In the genomic region with DNA sequence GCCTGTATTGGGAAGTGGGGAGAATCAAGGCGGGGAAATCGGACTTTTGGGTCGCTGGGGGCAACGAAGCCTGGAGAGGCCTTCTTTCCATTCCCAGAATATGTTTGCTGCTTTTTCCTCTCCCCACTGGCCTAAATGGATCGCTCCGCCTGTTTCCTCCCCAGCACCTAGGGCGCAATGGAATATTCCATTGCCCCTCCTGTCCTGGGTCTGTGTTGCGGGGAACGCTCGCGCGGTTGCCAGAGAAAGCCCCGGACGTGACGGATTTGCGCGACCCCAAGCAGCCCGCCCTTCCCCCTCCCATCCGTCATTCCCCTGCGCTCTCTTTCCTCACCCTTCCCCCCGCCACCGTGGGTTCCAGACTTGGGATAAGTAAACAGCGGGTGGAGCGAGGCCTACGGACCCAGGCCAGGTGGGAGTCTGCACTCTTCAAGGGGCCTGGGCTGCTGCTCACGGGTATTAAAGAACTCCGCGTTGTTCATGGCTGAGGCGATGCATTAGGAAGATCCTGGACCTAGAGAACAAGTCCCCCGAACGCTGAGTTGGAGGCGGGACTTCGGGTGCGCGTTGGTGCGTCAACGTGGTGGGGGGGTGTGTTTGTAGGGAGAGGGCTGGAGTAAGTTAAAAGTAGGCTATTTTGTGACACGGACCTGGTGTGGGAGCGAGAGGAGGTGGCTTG, we compare ENCODE assay signal across 1 cellular context.
TF ChIP-seq lines count a peak whose summit lies in the region.

A gene with protein sequence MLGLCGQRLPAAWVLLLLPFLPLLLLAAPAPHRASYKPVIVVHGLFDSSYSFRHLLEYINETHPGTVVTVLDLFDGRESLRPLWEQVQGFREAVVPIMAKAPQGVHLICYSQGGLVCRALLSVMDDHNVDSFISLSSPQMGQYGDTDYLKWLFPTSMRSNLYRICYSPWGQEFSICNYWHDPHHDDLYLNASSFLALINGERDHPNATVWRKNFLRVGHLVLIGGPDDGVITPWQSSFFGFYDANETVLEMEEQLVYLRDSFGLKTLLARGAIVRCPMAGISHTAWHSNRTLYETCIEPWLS (plus strand): TSS at position 307 of the 679 bp plus-strand sequence. CDS start 454 bp downstream, outside the sequence.

TF ChIP-seq in K562, 482 proteins besides CTCF, POLR2A, EP300 and RAD21 (continued from another document and continues in another):
- TF ChIP-seq ZFP36 (IDR thresholded peaks at IDR 0.05; ENCODE audit: low read depth, low read length, partially characterized antibody) = peak; percentile 1
- 0 out of 2 replicates have a peak, but pooled peaks have one; percentile 69 for TF ChIP-seq LARP7 (IDR thresholded peaks at IDR 0.05)
- peak; percentile 81 for TF ChIP-seq PHF20 (IDR thresholded peaks at IDR 0.05; ENCODE audit: partially characterized antibody)
- TF ChIP-seq, protein P1, sequence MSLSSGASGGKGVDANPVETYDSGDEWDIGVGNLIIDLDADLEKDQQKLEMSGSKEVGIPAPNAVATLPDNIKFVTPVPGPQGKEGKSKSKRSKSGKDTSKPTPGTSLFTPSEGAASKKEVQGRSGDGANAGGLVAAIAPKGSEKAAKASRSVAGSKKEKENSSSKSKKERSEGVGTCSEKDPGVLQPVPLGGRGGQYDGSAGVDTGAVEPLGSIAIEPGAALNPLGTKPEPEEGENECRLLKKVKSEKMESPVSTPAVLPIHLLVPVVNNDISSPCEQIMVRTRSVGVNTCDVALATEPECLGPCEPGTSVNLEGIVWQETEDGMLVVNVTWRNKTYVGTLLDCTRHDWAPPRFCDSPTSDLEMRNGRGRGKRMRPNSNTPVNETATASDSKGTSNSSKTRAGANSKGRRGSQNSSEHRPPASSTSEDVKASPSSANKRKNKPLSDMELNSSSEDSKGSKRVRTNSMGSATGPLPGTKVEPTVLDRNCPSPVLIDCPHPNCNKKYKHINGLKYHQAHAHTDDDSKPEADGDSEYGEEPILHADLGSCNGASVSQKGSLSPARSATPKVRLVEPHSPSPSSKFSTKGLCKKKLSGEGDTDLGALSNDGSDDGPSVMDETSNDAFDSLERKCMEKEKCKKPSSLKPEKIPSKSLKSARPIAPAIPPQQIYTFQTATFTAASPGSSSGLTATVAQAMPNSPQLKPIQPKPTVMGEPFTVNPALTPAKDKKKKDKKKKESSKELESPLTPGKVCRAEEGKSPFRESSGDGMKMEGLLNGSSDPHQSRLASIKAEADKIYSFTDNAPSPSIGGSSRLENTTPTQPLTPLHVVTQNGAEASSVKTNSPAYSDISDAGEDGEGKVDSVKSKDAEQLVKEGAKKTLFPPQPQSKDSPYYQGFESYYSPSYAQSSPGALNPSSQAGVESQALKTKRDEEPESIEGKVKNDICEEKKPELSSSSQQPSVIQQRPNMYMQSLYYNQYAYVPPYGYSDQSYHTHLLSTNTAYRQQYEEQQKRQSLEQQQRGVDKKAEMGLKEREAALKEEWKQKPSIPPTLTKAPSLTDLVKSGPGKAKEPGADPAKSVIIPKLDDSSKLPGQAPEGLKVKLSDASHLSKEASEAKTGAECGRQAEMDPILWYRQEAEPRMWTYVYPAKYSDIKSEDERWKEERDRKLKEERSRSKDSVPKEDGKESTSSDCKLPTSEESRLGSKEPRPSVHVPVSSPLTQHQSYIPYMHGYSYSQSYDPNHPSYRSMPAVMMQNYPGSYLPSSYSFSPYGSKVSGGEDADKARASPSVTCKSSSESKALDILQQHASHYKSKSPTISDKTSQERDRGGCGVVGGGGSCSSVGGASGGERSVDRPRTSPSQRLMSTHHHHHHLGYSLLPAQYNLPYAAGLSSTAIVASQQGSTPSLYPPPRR (CRISPR knock-in tag; IDR thresholded peaks at IDR 0.05; ENCODE audit: borderline replicate concordance) = peak; percentile 90
- TF ChIP-seq MAZ (CRISPR knock-in tag; conservative IDR thresholded peaks at IDR 0.05 in 1 of 2, IDR thresholded peaks at IDR 0.05 in 1 of 2) = peak in 1 of 2 experiments; percentile 72
- TF ChIP-seq ZNF778 (CRISPR knock-in tag; IDR thresholded peaks at IDR 0.05) = no peak
- TF ChIP-seq CEBPZ (IDR thresholded peaks at IDR 0.05; ENCODE audit: borderline replicate concordance, low read depth, low read length) = no peak
- TF ChIP-seq, protein P2, sequence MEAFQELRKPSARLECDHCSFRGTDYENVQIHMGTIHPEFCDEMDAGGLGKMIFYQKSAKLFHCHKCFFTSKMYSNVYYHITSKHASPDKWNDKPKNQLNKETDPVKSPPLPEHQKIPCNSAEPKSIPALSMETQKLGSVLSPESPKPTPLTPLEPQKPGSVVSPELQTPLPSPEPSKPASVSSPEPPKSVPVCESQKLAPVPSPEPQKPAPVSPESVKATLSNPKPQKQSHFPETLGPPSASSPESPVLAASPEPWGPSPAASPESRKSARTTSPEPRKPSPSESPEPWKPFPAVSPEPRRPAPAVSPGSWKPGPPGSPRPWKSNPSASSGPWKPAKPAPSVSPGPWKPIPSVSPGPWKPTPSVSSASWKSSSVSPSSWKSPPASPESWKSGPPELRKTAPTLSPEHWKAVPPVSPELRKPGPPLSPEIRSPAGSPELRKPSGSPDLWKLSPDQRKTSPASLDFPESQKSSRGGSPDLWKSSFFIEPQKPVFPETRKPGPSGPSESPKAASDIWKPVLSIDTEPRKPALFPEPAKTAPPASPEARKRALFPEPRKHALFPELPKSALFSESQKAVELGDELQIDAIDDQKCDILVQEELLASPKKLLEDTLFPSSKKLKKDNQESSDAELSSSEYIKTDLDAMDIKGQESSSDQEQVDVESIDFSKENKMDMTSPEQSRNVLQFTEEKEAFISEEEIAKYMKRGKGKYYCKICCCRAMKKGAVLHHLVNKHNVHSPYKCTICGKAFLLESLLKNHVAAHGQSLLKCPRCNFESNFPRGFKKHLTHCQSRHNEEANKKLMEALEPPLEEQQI (IDR thresholded peaks at IDR 0.05) = peak; percentile 50; the same call in 1 of the 2 replicates
- no peak for TF ChIP-seq DDX20 (tag; IDR thresholded peaks at IDR 0.05; ENCODE audit: low read depth)
- TF ChIP-seq NEUROD1 (IDR thresholded peaks at IDR 0.05; ENCODE audit: borderline replicate concordance, low read depth, low read length, partially characterized antibody) = peak; percentile 15
- TF ChIP-seq SAFB (IDR thresholded peaks at IDR 0.05; ENCODE audit: borderline replicate concordance, low read depth, low read length) = no peak; the same call in 1 of the 2 replicates
- TF ChIP-seq E2F8 (IDR thresholded peaks at IDR 0.05; ENCODE audit: low read depth, partially characterized antibody) = peak; percentile 83
- peak; percentile 91; the same call in 1 of the 2 replicates for TF ChIP-seq NR1H2 (CRISPR knock-in tag; IDR thresholded peaks at IDR 0.05)
- TF ChIP-seq TBP (optimal IDR thresholded peaks at IDR 0.05; ENCODE audit: low read depth, low read length) = peak; percentile 71
- TF ChIP-seq ZNF511 (CRISPR knock-in tag; IDR thresholded peaks at IDR 0.05) = 0 out of 2 replicates have a peak, but pooled peaks have one; percentile 3
- peak; percentile 38; the same call in 1 of the 2 replicates for TF ChIP-seq SREBF1 (IDR thresholded peaks at IDR 0.05; ENCODE audit: borderline replicate concordance, low read depth, low read length)
- TF ChIP-seq ATF7 (IDR thresholded peaks at IDR 0.05) = peak; percentile 99
- TF ChIP-seq ATF3 (IDR thresholded peaks at IDR 0.05) = peak; percentile 55; the same call in 1 of the 2 replicates
- TF ChIP-seq ATF3 (CRISPR knock-in tag; conservative IDR thresholded peaks at IDR 0.05) = peak; percentile 65
- TF ChIP-seq, protein P3, sequence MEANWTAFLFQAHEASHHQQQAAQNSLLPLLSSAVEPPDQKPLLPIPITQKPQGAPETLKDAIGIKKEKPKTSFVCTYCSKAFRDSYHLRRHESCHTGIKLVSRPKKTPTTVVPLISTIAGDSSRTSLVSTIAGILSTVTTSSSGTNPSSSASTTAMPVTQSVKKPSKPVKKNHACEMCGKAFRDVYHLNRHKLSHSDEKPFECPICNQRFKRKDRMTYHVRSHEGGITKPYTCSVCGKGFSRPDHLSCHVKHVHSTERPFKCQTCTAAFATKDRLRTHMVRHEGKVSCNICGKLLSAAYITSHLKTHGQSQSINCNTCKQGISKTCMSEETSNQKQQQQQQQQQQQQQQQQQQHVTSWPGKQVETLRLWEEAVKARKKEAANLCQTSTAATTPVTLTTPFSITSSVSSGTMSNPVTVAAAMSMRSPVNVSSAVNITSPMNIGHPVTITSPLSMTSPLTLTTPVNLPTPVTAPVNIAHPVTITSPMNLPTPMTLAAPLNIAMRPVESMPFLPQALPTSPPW (CRISPR knock-in tag; IDR thresholded peaks at IDR 0.05) = peak; percentile 84
- peak; percentile 92 for TF ChIP-seq ETV1 (tag; conservative IDR thresholded peaks at IDR 0.05; ENCODE audit: low read depth)
- TF ChIP-seq POLR3A (IDR thresholded peaks at IDR 0.05; ENCODE audit: borderline replicate concordance, extremely low read depth, insufficient read depth, insufficient read length) = no peak
- TF ChIP-seq SMAD2 (IDR thresholded peaks at IDR 0.05; ENCODE audit: low read depth, low read length) = no peak
- TF ChIP-seq CEBPB (tag; IDR thresholded peaks at IDR 0.05) = 0 out of 2 replicates have a peak, but pooled peaks have one; percentile 32
- TF ChIP-seq E2F6 (IDR thresholded peaks at IDR 0.05; ENCODE audit: borderline replicate concordance in 1 of 2, extremely low read depth in 1 of 2, insufficient read depth in 1 of 2, insufficient read length in 1 of 2, low read depth in 1 of 2, low read length in 1 of 2, poor library complexity in 1 of 2, severe bottlenecking in 1 of 2) = peak in 1 of 2 experiments; percentile 7
- peak; percentile 8; the same call in 1 of the 2 replicates for TF ChIP-seq TAF7 (tag; IDR thresholded peaks at IDR 0.05)
